Comparison of ENCODE assay signal across 21 cellular contexts in genomic region chr4:185120631-185120946, GRCh38.
"Had no signal": no experiment of that assay in that cellular context is flagged by ENCODE, and none has a peak within 500 bp of the region (broad histone marks: within the 10 kb centered on the region; RNA-seq: fewer than 3 reads in every experiment).

No MANE protein-coding gene starts in this region.

- H3K27ac Mint-ChIP-seq: activated CD4-positive, alpha-beta memory T cell treated with anti-CD3 and anti-CD28 coated beads, Interleukin-2, amount 10 ng/mL, durations not matched to agents 7 days and 5 days; naive thymus-derived CD8-positive, alpha-beta T cell had no signal

- H3K27ac ChIP-seq: prostate gland, right lobe of liver, upper lobe of right lung, VCaP had no signal

- H3K9me3 ChIP-seq: mucosa of descending colon, prostate gland, right lobe of liver, upper lobe of right lung had no signal

- H3K27me3 ChIP-seq: right lobe of liver had no signal

- H3K36me3 ChIP-seq: prostate gland, right lobe of liver, upper lobe of right lung had no signal

- H3K4me1 ChIP-seq: prostate gland, upper lobe of right lung had no signal

- ATAC-seq: activated T-cell treated with anti-CD3 and anti-CD28 coated beads, Interleukin-2, amount 50 U/mL, for 4 hours; mucosa of descending colon; naive thymus-derived CD8-positive, alpha-beta T cell; right lobe of liver; SK-N-SH treated with all-trans-retinoic acid at 6 μM for 48 hours; stimulated activated naive CD8-positive, alpha-beta T cell treated with anti-CD3 and anti-CD28 coated beads, Interleukin-15, Interleukin-2, amounts not matched to agents 100 U/mL and 50 U/mL, for 24 hours; upper lobe of right lung had no signal

- H3K4me3 Mint-ChIP-seq: activated CD4-positive, alpha-beta memory T cell treated with anti-CD3 and anti-CD28 coated beads, Interleukin-2, amount 10 ng/mL, durations not matched to agents 7 days and 5 days; activated T-cell treated with anti-CD3 and anti-CD28 coated beads, Interleukin-2, amount 50 U/mL, for 4 hours; central memory CD8-positive, alpha-beta T cell; naive thymus-derived CD8-positive, alpha-beta T cell had no signal

- H3K9me3 Mint-ChIP-seq: activated CD4-positive, alpha-beta memory T cell treated with anti-CD3 and anti-CD28 coated beads, Interleukin-2, amount 10 ng/mL, durations not matched to agents 7 days and 5 days; activated T-cell treated with anti-CD3 and anti-CD28 coated beads, Interleukin-2, amount 50 U/mL, for 4 hours; central memory CD8-positive, alpha-beta T cell had no signal

- H3K36me3 Mint-ChIP-seq: naive thymus-derived CD8-positive, alpha-beta T cell had no signal

- H3K4me2 ChIP-seq: smooth muscle cell had no signal

- H3K4me3 ChIP-seq: mucosa of descending colon, prostate gland, right lobe of liver, smooth muscle cell, upper lobe of right lung had no signal

- DNase-seq: activated CD4-positive, alpha-beta memory T cell treated with anti-CD3 and anti-CD28 coated beads, Interleukin-2, amount 10 ng/mL, durations not matched to agents 7 days and 5 days; activated effector memory CD4-positive, alpha-beta T cell treated with Interleukin-2 at 50 U/mL for 16 hours; activated naive CD4-positive, alpha-beta T cell treated with anti-CD3 and anti-CD28 coated beads, Interleukin-2, amount 50 U/mL, for 16 hours; activated T-cell treated with anti-CD3 and anti-CD28 coated beads, Interleukin-2, amount 50 U/mL, for 4 hours; effector CD8-positive, alpha-beta T cell; foreskin fibroblast; mucosa of descending colon; naive thymus-derived CD8-positive, alpha-beta T cell; occipital lobe; right lobe of liver; stimulated activated CD4-positive, alpha-beta T cell treated with anti-CD3 and anti-CD28 coated beads, Interleukin-4, amount 100 ng/mL, for 4 hours; stimulated activated CD8-positive, alpha-beta memory T cell treated with anti-CD3 and anti-CD28 coated beads, Interleukin-4, amount 100 ng/mL, for 48 hours; stimulated activated naive CD8-positive, alpha-beta T cell treated with anti-CD3 and anti-CD28 coated beads, Interleukin-15, Interleukin-2, amounts not matched to agents 100 U/mL and 50 U/mL, for 24 hours; T-helper 1 cell; T1000; upper lobe of right lung had no signal
